8 cellular contexts compared by ENCODE assay signal in the genomic region with DNA sequence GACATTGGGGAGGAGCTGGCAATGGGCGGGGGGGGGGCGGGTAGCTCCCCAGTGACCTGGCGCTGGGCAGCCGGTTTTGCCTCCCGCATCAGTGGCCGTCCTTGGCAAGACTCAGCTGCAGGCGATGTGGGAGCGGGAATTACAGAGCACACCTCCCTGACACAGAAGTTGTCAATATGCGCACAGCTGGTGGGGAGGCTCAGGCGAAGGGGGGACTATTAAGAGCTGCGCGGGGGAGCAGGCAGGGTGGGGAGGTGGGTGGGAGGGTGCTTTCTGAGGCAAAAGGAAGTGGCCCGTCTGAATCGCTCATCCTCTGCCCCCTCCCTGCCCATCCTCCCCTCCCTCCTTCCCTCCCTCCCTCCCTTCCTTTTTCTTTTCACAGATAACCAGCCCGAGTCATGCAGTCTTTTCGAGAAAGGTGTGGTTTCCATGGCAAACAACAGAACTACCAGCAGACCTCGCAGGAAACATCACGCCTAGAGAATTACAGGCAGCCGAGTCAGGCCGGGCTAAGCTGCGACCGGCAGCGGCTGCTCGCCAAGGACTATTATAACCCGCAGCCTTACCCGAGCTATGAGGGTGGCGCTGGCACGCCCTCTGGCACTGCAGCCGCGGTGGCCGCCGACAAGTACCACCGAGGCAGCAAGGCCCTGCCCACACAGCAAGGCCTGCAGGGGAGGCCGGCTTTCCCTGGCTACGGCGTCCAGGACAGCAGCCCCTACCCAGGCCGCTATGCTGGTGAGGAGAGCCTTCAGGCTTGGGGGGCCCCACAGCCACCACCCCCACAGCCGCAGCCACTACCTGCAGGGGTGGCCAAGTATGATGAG. TPM values are rescaled to one million over a fixed set of nuclear protein-coding genes. Genes with fewer than 3 reads are reported as not detected.
DNase-seq lines count a peak whose midpoint lies in the region; ATAC-seq and TF ChIP-seq lines count a peak whose summit lies in the region.

No MANE protein-coding gene starts in this region.

- H3K4me2 ChIP-seq in hepatocyte: peak overlapping the region; percentile 49
- no peak overlapping the region for H3K4me2 ChIP-seq in mammary epithelial cell (ENCODE audit: insufficient read depth, low read depth, low read length)

- no peak for TF ChIP-seq CTCF in Caco-2 (IDR thresholded peaks at IDR 0.05; ENCODE audit: insufficient read depth in 1 of 2, low read depth in 1 of 2, low read length in 1 of 2, severe bottlenecking in 1 of 2, unreplicated experiment in 1 of 2)
- no peak for TF ChIP-seq CTCF in hepatocyte (IDR thresholded peaks at IDR 0.05; ENCODE audit: poor library complexity)
- TF ChIP-seq CTCF in mammary epithelial cell (conservative IDR thresholded peaks at IDR 0.05 in 1 of 2, IDR thresholded peaks at IDR 0.05 in 1 of 2; ENCODE audit: extremely low read depth in 1 of 2, insufficient read depth in 1 of 2, low read depth in 1 of 2, low read length in 2 of 2): no peak

- H3K9me3 ChIP-seq in Caco-2 (no peaks in the 10 kb centered on the region), hepatocyte (ENCODE audit: low read depth) (no peaks in the 10 kb centered on the region), mammary epithelial cell (replicated peaks; ENCODE audit: insufficient read depth, low read length) (no peaks in the 10 kb centered on the region)

- CTCF ChIA-PET in Caco-2 (lab: Charles Lee) (interaction anchor here (0.7 to 0.8 kb wide), 3 partner anchors 40 to 126 kb away, joined by 3 to 8 read pairs (median 4); no protein-coding TSS in a partner anchor), mammary epithelial cell (lab: Charles Lee; ENCODE audit: low non-redundant PET) (no interaction called here)
- CTCF ChIA-PET in activated naive CD4-positive, alpha-beta T cell treated with anti-CD3 and anti-CD28 coated beads for 36 hours (lab: Charles Lee): no interaction called here

- in situ Hi-C loops in mammary epithelial cell (cut with MboI; ENCODE audit: low sequenced_read_pairs in 2 of 2): loop anchor here in 1 of 2 donors (25.0 kb wide), 1 partner anchor 430 kb away; no protein-coding TSS in a partner anchor

- BruUV-seq in Caco-2 (replicated peaks; lab: Mats Ljungman, UMichigan) (no TSS peak), mammary epithelial cell (replicated peaks; lab: Mats Ljungman, UMichigan) (no TSS peak)

- H3K27me3 Mint-ChIP-seq in Caco-2 (ENCODE audit: insufficient read depth, unreplicated experiment): no peaks in the 10 kb centered on the region
- no peaks in the 10 kb centered on the region for H3K27me3 Mint-ChIP-seq in activated naive CD4-positive, alpha-beta T cell treated with anti-CD3 and anti-CD28 coated beads for 36 hours (ENCODE audit: low read depth)

- intact Hi-C loops in Caco-2 (cut with micrococcal nuclease; ENCODE audit: unreplicated experiment) (no loop called here), mammary epithelial cell (cut with micrococcal nuclease) (no loop called here)
- intact Hi-C loops in activated naive CD4-positive, alpha-beta T cell treated with anti-CD3 and anti-CD28 coated beads for 36 hours (cut with micrococcal nuclease): loop anchor here (1.0 to 2.0 kb wide), 5 partner anchors 9 to 111 kb away; a partner anchor contains a TSS

- peaks cover 53% of the 10 kb centered on the region for H3K79me2 ChIP-seq in hepatocyte
- peaks cover 65% of the 10 kb centered on the region for H3K79me2 ChIP-seq in mammary epithelial cell (ENCODE audit: insufficient read depth, low read length)

- H2AFZ ChIP-seq in hepatocyte (no peak overlapping the region), mammary epithelial cell (ENCODE audit: low read depth, low read length) (no peak overlapping the region)

- H4K20me1 ChIP-seq in hepatocyte (ENCODE audit: insufficient read depth, poor library complexity, severe bottlenecking) (peaks cover 86% of the 10 kb centered on the region), mammary epithelial cell (ENCODE audit: insufficient read depth, low read length) (no peaks in the 10 kb centered on the region)

- H3K4me1 ChIP-seq in Caco-2: peaks cover 17% of the 10 kb centered on the region
- peaks cover 28% of the 10 kb centered on the region for H3K4me1 ChIP-seq in hepatocyte (ENCODE audit: insufficient read depth)
- H3K4me1 ChIP-seq in mammary epithelial cell (ENCODE audit: insufficient read depth, low read length): no peaks in the 10 kb centered on the region

- H3K27me3 ChIP-seq in Caco-2 (replicated peaks; ENCODE audit: control insufficient read depth, insufficient read depth, low read length) (no peaks in the 10 kb centered on the region), hepatocyte (no peaks in the 10 kb centered on the region), mammary epithelial cell (ENCODE audit: insufficient read depth, low read length) (no peaks in the 10 kb centered on the region)

- H3K4me3 ChIP-seq in Caco-2 (ENCODE audit: low read depth, low read length) (no peak overlapping the region), hepatocyte (no peak overlapping the region), mammary epithelial cell (replicated peaks in 1 of 3; ENCODE audit: insufficient read depth in 1 of 3, low read depth in 2 of 3, low read length in 3 of 3) (no peak overlapping the region)

- H3K9me2 ChIP-seq in hepatocyte (replicated peaks; ENCODE audit: insufficient read depth): no peaks in the 10 kb centered on the region

- ATAC-seq in HG03571 (IDR thresholded peaks at IDR 0.05; ENCODE audit: unreplicated experiment) (no peak), HG02870 (IDR thresholded peaks at IDR 0.05; ENCODE audit: unreplicated experiment) (no peak)

- no peak overlapping the region for H3K4me3 Mint-ChIP-seq in Caco-2 (ENCODE audit: unreplicated experiment)
- H3K4me3 Mint-ChIP-seq in activated naive CD4-positive, alpha-beta T cell treated with anti-CD3 and anti-CD28 coated beads for 36 hours: no peak overlapping the region

- H3K4me1 Mint-ChIP-seq in Caco-2 (ENCODE audit: low read depth, unreplicated experiment): peaks cover 23% of the 10 kb centered on the region
- peaks cover 20% of the 10 kb centered on the region for H3K4me1 Mint-ChIP-seq in activated naive CD4-positive, alpha-beta T cell treated with anti-CD3 and anti-CD28 coated beads for 36 hours (ENCODE audit: low read depth)

- H3K9ac ChIP-seq in mammary epithelial cell (ENCODE audit: insufficient read depth, low read length): no peak overlapping the region

- H3K36me3 ChIP-seq in Caco-2 (ENCODE audit: control insufficient read depth, insufficient read depth, low read length) (peaks cover 2% of the 10 kb centered on the region; the same call in 1 of the 2 replicates), hepatocyte (replicated peaks; ENCODE audit: insufficient read depth, low read depth) (no peaks in the 10 kb centered on the region), mammary epithelial cell (ENCODE audit: insufficient read depth, low read length) (peaks cover 9% of the 10 kb centered on the region)

- peak overlapping the region; percentile 37 for H3K27ac ChIP-seq in hepatocyte
- H3K27ac ChIP-seq in mammary epithelial cell (ENCODE audit: insufficient read depth, low read depth, low read length): no peak overlapping the region

- no peaks in the 10 kb centered on the region for H3K9me3 Mint-ChIP-seq in Caco-2 (ENCODE audit: unreplicated experiment)
- H3K9me3 Mint-ChIP-seq in activated naive CD4-positive, alpha-beta T cell treated with anti-CD3 and anti-CD28 coated beads for 36 hours: no peaks in the 10 kb centered on the region

- WGBS in hepatocyte (ENCODE audit: low lambda C conversion rate, missing lambda C conversion rate): 52% methylated on average over 29 of the region's 38 CpGs
- 84% methylated on average over 23 of the region's 38 CpGs for WGBS in mammary epithelial cell (ENCODE audit: low coverage, missing lambda C conversion rate)

- POLR2A ChIA-PET in Caco-2 (lab: Charles Lee): no interaction called here

- DNase-seq in Caco-2 (no peak), NCI-H1694 treated with DMSO at 0.1 percent for 48 hours (lab: John Stamatoyannopoulos, UW) (peak; percentile 67), hepatocyte (ENCODE audit: low spot score) (peak; percentile 75), mammary epithelial cell (no peak)
- peak; percentile 82 for DNase-seq in activated naive CD4-positive, alpha-beta T cell treated with anti-CD3 and anti-CD28 coated beads for 36 hours
- peak; percentile 54 for DNase-seq in stimulated activated CD4-positive, alpha-beta T cell treated with anti-CD3 and anti-CD28 coated beads, Interleukin-1b, Interleukin-23, amount 100 ng/mL, for 48 hours

- peak overlapping the region; percentile 24 for H3K27ac Mint-ChIP-seq in Caco-2 (ENCODE audit: unreplicated experiment)
- peak overlapping the region; percentile 37 for H3K27ac Mint-ChIP-seq in activated naive CD4-positive, alpha-beta T cell treated with anti-CD3 and anti-CD28 coated beads for 36 hours

- peaks cover 40% of the 10 kb centered on the region for H3K36me3 Mint-ChIP-seq in Caco-2 (ENCODE audit: insufficient read depth, unreplicated experiment)
- peaks cover 7% of the 10 kb centered on the region for H3K36me3 Mint-ChIP-seq in activated naive CD4-positive, alpha-beta T cell treated with anti-CD3 and anti-CD28 coated beads for 36 hours (ENCODE audit: low read depth)

- dilution Hi-C loops in mammary epithelial cell (cut with HindIII; ENCODE audit: low sequenced_read_pairs): no loop called here

RNA-seq across cellular contexts. Expression of a gene that starts 44.0 kb away (rescaled TPM):
- total RNA-seq in Caco-2 (2022): 109 and 118 TPM in 2 replicates
- total RNA-seq in activated naive CD4-positive, alpha-beta T cell treated with anti-CD3 and anti-CD28 coated beads for 36 hours: 10 to 100 TPM; 79.3 to 84.9 TPM
- total RNA-seq in hepatocyte: 47.0 and 57.1 TPM in 2 replicates
- 107 and 140 TPM in 2 replicates for polyA plus RNA-seq in hepatocyte
- 100 to 1,000 TPM; 109 to 173 TPM for total RNA-seq in mammary epithelial cell
- 71.5 TPM for polyA plus RNA-seq in mammary epithelial cell
- polyA minus RNA-seq in mammary epithelial cell: 152 TPM

Comparison
In these comparisons a context has a peak if more than half of its experiments do, and no peak if none do; other contexts are left out.
1. DNase-seq: peak in NCI-H1694 treated with DMSO at 0.1 percent for 48 hours (single experiment), activated naive CD4-positive, alpha-beta T cell treated with anti-CD3 and anti-CD28 coated beads for 36 hours (single experiment), hepatocyte (single experiment) and stimulated activated CD4-positive, alpha-beta T cell treated with anti-CD3 and anti-CD28 coated beads, Interleukin-1b, Interleukin-23, amount 100 ng/mL, for 48 hours (single experiment); none in Caco-2 (0 of 2) and mammary epithelial cell (single experiment).